Comparison of ENCODE assay signal across 16 cellular contexts in the genomic region with DNA sequence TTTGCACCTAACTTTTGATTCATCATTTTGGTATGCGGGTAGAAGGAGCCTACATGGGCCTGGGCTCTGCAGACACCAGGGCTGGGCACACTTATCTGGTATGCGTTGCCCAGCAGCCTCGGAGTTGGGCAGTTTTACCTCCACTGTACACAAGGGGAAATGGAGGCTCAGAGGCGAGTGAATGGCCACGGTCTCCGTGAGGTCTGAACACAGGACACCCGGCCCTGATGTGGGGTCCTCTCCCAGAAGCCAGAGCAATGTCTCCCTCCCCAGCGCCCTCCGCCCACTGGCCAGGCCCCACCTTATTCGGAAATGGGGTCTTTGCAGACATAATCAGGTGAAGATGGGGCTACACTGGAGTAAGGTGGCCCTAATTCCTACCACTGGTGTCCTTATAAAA.
"Had no signal": no experiment of that assay in that cellular context is flagged by ENCODE, and none has a peak within 500 bp of the region (broad histone marks: within the 10 kb centered on the region; RNA-seq: fewer than 3 reads in every experiment).

No MANE protein-coding gene starts in this region.

- H3K4me3 ChIP-seq: heart left ventricle had no signal

- ATAC-seq: effector memory CD8-positive, alpha-beta T cell; heart left ventricle; natural killer cell treated with Interleukin-12 subunit alpha and Interleukin-12 subunit beta and Interleukin-15 and Interleukin-18, amount 100 ng/mL, for 72 hours had no signal

- H3K27ac ChIP-seq: brain microvascular endothelial cell, heart left ventricle had no signal

- H3K9me3 ChIP-seq: heart left ventricle had no signal

- H3K27me3 ChIP-seq: brain microvascular endothelial cell, heart left ventricle had no signal

- DNase-seq: activated CD4-positive, alpha-beta T cell treated with anti-CD3 and anti-CD28 coated beads, Interleukin-2, amount 50 U/mL, for 48 hours; activated gamma-delta T cell treated with Interleukin-2 at 50 U/mL for 16 hours; activated naive CD8-positive, alpha-beta T cell treated with anti-CD3 and anti-CD28 coated beads, Interleukin-2, amount 10 ng/mL, durations not matched to agents 7 days and 5 days; activated T-cell treated with anti-CD3 and anti-CD28 coated beads, Interleukin-2, amount 50 U/mL, for 24 hours; brain microvascular endothelial cell; cortex of kidney; effector memory CD8-positive, alpha-beta T cell; immature natural killer cell; mesenchymal stem cell; retina; small intestine; stimulated activated CD4-positive, alpha-beta T cell treated with anti-CD3 and anti-CD28 coated beads, Interleukin-4, amount 100 ng/mL, for 4 hours; stimulated activated CD8-positive, alpha-beta memory T cell treated with anti-CD3 and anti-CD28 coated beads, Interleukin-4, amount 100 ng/mL, for 48 hours; stimulated activated naive CD4-positive, alpha-beta T cell treated with Interleukin-2 at 50 U/mL for 16 hours had no signal
